In genomic region chr7:150369740-150370501, GRCh38 we compare ENCODE assay signal across 1 cellular context.
TF ChIP-seq lines count a peak whose summit lies in the region.

No MANE protein-coding gene starts in this region.

TF ChIP-seq in WTC11, 78 proteins besides CTCF, POLR2A, EP300 and RAD21 (continued from another document):
- TF ChIP-seq ARID4B (CRISPR knock-in tag; IDR thresholded peaks at IDR 0.05; ENCODE audit: borderline replicate concordance) (no peak), EMX1 (CRISPR knock-in tag; IDR thresholded peaks at IDR 0.05) (no peak), GTF2I (CRISPR knock-in tag; conservative IDR thresholded peaks at IDR 0.05) (no peak), ZNF219 (CRISPR knock-in tag; IDR thresholded peaks at IDR 0.05; ENCODE audit: borderline replicate concordance) (no peak), PRDM15 (CRISPR knock-in tag; IDR thresholded peaks at IDR 0.05) (no peak), NR1H2 (CRISPR knock-in tag; IDR thresholded peaks at IDR 0.05) (no peak), OVOL2 (CRISPR knock-in tag; IDR thresholded peaks at IDR 0.05; ENCODE audit: borderline replicate concordance) (no peak), AFF4 (CRISPR knock-in tag; IDR thresholded peaks at IDR 0.05; ENCODE audit: borderline replicate concordance) (no peak), ZNF671 (CRISPR knock-in tag; IDR thresholded peaks at IDR 0.05) (no peak), TEAD1 (CRISPR knock-in tag; IDR thresholded peaks at IDR 0.05) (no peak), ZBTB43 (CRISPR knock-in tag; IDR thresholded peaks at IDR 0.05) (no peak)
